13 cellular contexts compared by ENCODE assay signal in genomic region chr18:814300-815084, GRCh38. TPM values are rescaled to one million over a fixed set of nuclear protein-coding genes. Genes with fewer than 3 reads are reported as not detected.
DNase-seq lines count a peak whose midpoint lies in the region; ATAC-seq and TF ChIP-seq lines count a peak whose summit lies in the region.
"Had no signal": no experiment of that assay in that cellular context is flagged by ENCODE, and none has a peak within 500 bp of the region (broad histone marks: within the 10 kb centered on the region; RNA-seq: fewer than 3 reads in every experiment).

No MANE protein-coding gene starts in this region.

- H3K27me3 ChIP-seq in spleen (replicated peaks in 1 of 7) (peaks cover 0 to 90% (median 10%) of the 10 kb centered on the region in 7 donors), left lung (peaks cover 0 to 87% of the 10 kb centered on the region in 2 donors)
- H3K27me3 ChIP-seq: ascending aorta, vagina had no signal

- H3K36me3 ChIP-seq in spleen (no peaks in the 10 kb centered on the region), left lung (no peaks in the 10 kb centered on the region)
- H3K36me3 ChIP-seq: ascending aorta, vagina had no signal

- H3K4me3 ChIP-seq in spleen (no peak overlapping the region), left lung (no peak overlapping the region)
- H3K4me3 ChIP-seq: ascending aorta, vagina had no signal

- H3K27ac ChIP-seq in spleen (peak overlapping the region in 6 of 8 donors; percentile 95 to 98 (median 96)), left lung (peak overlapping the region in 1 of 2 donors; percentile 90)
- H3K27ac ChIP-seq: ascending aorta, vagina had no signal

- peaks cover 4% of the 10 kb centered on the region for H3K9me3 Mint-ChIP-seq in activated T-cell treated with anti-CD3 and anti-CD28 coated beads, Interleukin-2, amount 50 U/mL, for 4 hours

- H3K4me1 ChIP-seq in spleen (peaks cover 10 to 56% (median 34%) of the 10 kb centered on the region in 6 donors), left lung (peaks cover 0 to 41% of the 10 kb centered on the region in 2 donors)
- H3K4me1 ChIP-seq: ascending aorta had no signal

- H3K27me3 Mint-ChIP-seq in activated T-cell treated with anti-CD3 and anti-CD28 coated beads, Interleukin-2, amount 50 U/mL, for 4 hours (ENCODE audit: low read depth): no peaks in the 10 kb centered on the region

- no peaks in the 10 kb centered on the region for H3K36me3 Mint-ChIP-seq in activated T-cell treated with anti-CD3 and anti-CD28 coated beads, Interleukin-2, amount 50 U/mL, for 4 hours (ENCODE audit: insufficient read depth)

- no peak for DNase-seq in activated T-cell treated with anti-CD3 and anti-CD28 coated beads, Interleukin-2, amount 50 U/mL, for 4 hours
- no peak for DNase-seq in activated T-cell treated with anti-CD3 and anti-CD28 coated beads, Interleukin-2, amount 50 U/mL, for 48 hours
- DNase-seq in OCI-M1 (lab: John Stamatoyannopoulos, UW): peak; percentile 76
- DNase-seq in dermis blood vessel endothelial cell: peak; percentile 17
- no peak for DNase-seq in spleen
- no peak for DNase-seq in anterior cingulate cortex (lab: John Stamatoyannopoulos, UW)
- DNase-seq in DMS79 treated with DMSO at 0.1 percent for 48 hours (lab: John Stamatoyannopoulos, UW): no peak
- no peak for DNase-seq in left lung
- DNase-seq: KBM-7; NCI-H2081; stimulated activated CD4-positive, alpha-beta T cell treated with anti-CD3 and anti-CD28 coated beads, Interleukin-12 subunit alpha, Interleukin-12 subunit beta, amount 100 ng/mL, for 4 hours had no signal

- TF ChIP-seq POLR2A in spleen (IDR thresholded peaks at IDR 0.05): no peak

- H3K4me3 Mint-ChIP-seq in activated T-cell treated with anti-CD3 and anti-CD28 coated beads, Interleukin-2, amount 50 U/mL, for 4 hours: peak overlapping the region; percentile 22

- peaks cover 46% of the 10 kb centered on the region for H3K4me1 Mint-ChIP-seq in activated T-cell treated with anti-CD3 and anti-CD28 coated beads, Interleukin-2, amount 50 U/mL, for 4 hours (ENCODE audit: low read depth)

- intact Hi-C loops in spleen (cut with DNase I; ENCODE audit: low total_unique reads): no loop called here
- intact Hi-C loops in left lung (cut with DNase I): no loop called here

- ATAC-seq in activated T-cell treated with anti-CD3 and anti-CD28 coated beads, Interleukin-2, amount 50 U/mL, for 4 hours: no peak
- ATAC-seq in left lung: no peak

- H3K9me3 ChIP-seq in spleen: peaks cover 0 to 10% (median 0%) of the 10 kb centered on the region in 8 donors
- no peaks in the 10 kb centered on the region for H3K9me3 ChIP-seq in left lung
- H3K9me3 ChIP-seq: ascending aorta, vagina had no signal

- TF ChIP-seq CTCF in spleen (IDR thresholded peaks at IDR 0.05 in 8 of 11, conservative IDR thresholded peaks at IDR 0.05 in 3 of 11) (no peak), left lung (IDR thresholded peaks at IDR 0.05) (no peak)

- 59 to 75% (median 70%) methylated on average over 4 of the region's 4 CpGs for WGBS in spleen, 5 donors

RNA-seq across cellular contexts. Expression of gene YES1, which starts 2.5 kb away (rescaled TPM):
- 10 to 100 TPM in 1 of 3 donors, 1 to 10 TPM in 2; 7.9 to 11.3 (median 8.1) TPM for total RNA-seq in activated T-cell treated with anti-CD3 and anti-CD28 coated beads, Interleukin-2, amount 50 U/mL, for 4 hours
- total RNA-seq in dermis blood vessel endothelial cell (302 and 318 TPM in 2 replicates), spleen (100 to 1,000 TPM in 2 of 7 donors, 10 to 100 TPM in 5; 52.1 to 128 (median 97.1) TPM), left lung (10 to 100 TPM; 36.9 to 41.9 TPM)
- 10 to 100 TPM in 1 of 3 donors, 1 to 10 TPM in 2; 8.4 to 24.2 (median 9.3) TPM for polyA plus RNA-seq in spleen

Comparison
In these comparisons a context has a peak if more than half of its experiments do, and no peak if none do; other contexts are left out.
1. DNase-seq: peak in OCI-M1 (single experiment) and dermis blood vessel endothelial cell (single experiment); none in activated T-cell treated with anti-CD3 and anti-CD28 coated beads, Interleukin-2, amount 50 U/mL, for 4 hours (single experiment), activated T-cell treated with anti-CD3 and anti-CD28 coated beads, Interleukin-2, amount 50 U/mL, for 48 hours (0 of 2), spleen (single experiment), anterior cingulate cortex (0 of 58), DMS79 treated with DMSO at 0.1 percent for 48 hours (single experiment) and left lung (0 of 2).